ENCODE assay signal across 15 cellular contexts in genomic region chr4:107654694-107655093, GRCh38.
DNase-seq lines count a peak whose midpoint lies in the region; ATAC-seq and TF ChIP-seq lines count a peak whose summit lies in the region.
"Had no signal": no experiment of that assay in that cellular context is flagged by ENCODE, and none has a peak within 500 bp of the region (broad histone marks: within the 10 kb centered on the region; RNA-seq: fewer than 3 reads in every experiment).

No MANE protein-coding gene starts in this region.

- H3K27ac ChIP-seq in lower lobe of right lung (no peak overlapping the region), transverse colon (no peak overlapping the region), upper lobe of right lung (no peak overlapping the region)
- H3K27ac ChIP-seq: A549, dorsolateral prefrontal cortex, Peyer's patch had no signal

- no peak for TF ChIP-seq POLR2A in transverse colon (IDR thresholded peaks at IDR 0.05)

- H3K9me3 ChIP-seq in lower lobe of right lung (no peaks in the 10 kb centered on the region), transverse colon (no peaks in the 10 kb centered on the region), upper lobe of right lung (no peaks in the 10 kb centered on the region)
- H3K9me3 ChIP-seq: A549, Peyer's patch had no signal

- peak; percentile 52 for TF ChIP-seq CTCF in choroid plexus epithelial cell (conservative IDR thresholded peaks at IDR 0.05; ENCODE audit: low read depth, low read length)
- TF ChIP-seq CTCF in retinal pigment epithelial cell (conservative IDR thresholded peaks at IDR 0.05; ENCODE audit: low read depth, low read length), result peak; percentile 6
- TF ChIP-seq CTCF in lower lobe of right lung (IDR thresholded peaks at IDR 0.05), result no peak
- no peak for TF ChIP-seq CTCF in transverse colon (IDR thresholded peaks at IDR 0.05)
- no peak for TF ChIP-seq CTCF in upper lobe of right lung (IDR thresholded peaks at IDR 0.05)

- H3K4me1 ChIP-seq in lower lobe of right lung (peaks cover 3% of the 10 kb centered on the region), transverse colon (no peaks in the 10 kb centered on the region), upper lobe of right lung (no peaks in the 10 kb centered on the region)
- H3K4me1 ChIP-seq: A549, Peyer's patch had no signal

- in situ Hi-C loops in transverse colon (cut with MboI; ENCODE audit: low pct_ligation_motif_present in 1 of 4, low pct_unique_long_range_greater_than_20kb in 1 of 4, low sequenced_read_pairs in 3 of 4), result loop anchor here in 1 of 4 donors (25.0 kb wide), 1 partner anchor 617 kb away; the partner anchor contains the start of gene DKK2

- DNase-seq in NCI-H510A treated with DMSO at 0.1 percent for 48 hours (lab: John Stamatoyannopoulos, UW) (peak; percentile 8), NCI-H510A (lab: John Stamatoyannopoulos, UW) (no peak), NCI-H345 treated with DMSO at 0.1 percent for 48 hours (lab: John Stamatoyannopoulos, UW; ENCODE audit: unreplicated experiment) (peak; percentile 73), choroid plexus epithelial cell (ENCODE audit: low read depth) (peak; percentile 43), retinal pigment epithelial cell (ENCODE audit: low read depth) (no peak), lower lobe of right lung (no peak), transverse colon (no peak), upper lobe of right lung (no peak)
- DNase-seq: activated CD4-positive, CD25-positive, alpha-beta regulatory T cell treated with anti-CD3 and anti-CD28 coated beads, Interleukin-2, amount 50 U/mL, for 72 hours; dorsolateral prefrontal cortex; mammary epithelial cell; Peyer's patch; small intestine; stimulated activated naive CD8-positive, alpha-beta T cell treated with anti-CD3 and anti-CD28 coated beads, Interleukin-15, amount 100 ng/mL, for 72 hours had no signal

- TF ChIP-seq EP300 in transverse colon (IDR thresholded peaks at IDR 0.05; ENCODE audit: low read depth), result no peak

- no peaks in the 10 kb centered on the region for H3K27me3 ChIP-seq in lower lobe of right lung (ENCODE audit: low read depth)
- no peaks in the 10 kb centered on the region for H3K27me3 ChIP-seq in transverse colon
- no peaks in the 10 kb centered on the region for H3K27me3 ChIP-seq in upper lobe of right lung
- H3K27me3 ChIP-seq: dorsolateral prefrontal cortex, Peyer's patch had no signal

- H3K36me3 ChIP-seq in lower lobe of right lung (peaks cover 16% of the 10 kb centered on the region), transverse colon (peaks cover 0 to 8% (median 0%) of the 10 kb centered on the region in 4 donors), upper lobe of right lung (peaks cover 28% of the 10 kb centered on the region)

- ATAC-seq in lower lobe of right lung (no peak), upper lobe of right lung (no peak)
- ATAC-seq: stimulated activated naive CD8-positive, alpha-beta T cell treated with anti-CD3 and anti-CD28 coated beads, Interleukin-15, amount 100 ng/mL, for 72 hours had no signal

- intact Hi-C loops in lower lobe of right lung (cut with DNase I) (no loop called here), transverse colon (cut with DNase I; ENCODE audit: low total_unique reads) (no loop called here), upper lobe of right lung (cut with DNase I) (no loop called here)

- WGBS in transverse colon (ENCODE audit: low coverage in 1 of 2), 2 donors, result 90 to 92% methylated on average over 2 to 10 of the region's 10 CpGs

- H3K4me3 ChIP-seq in choroid plexus epithelial cell (ENCODE audit: low read depth, low read length) (no peak overlapping the region), retinal pigment epithelial cell (ENCODE audit: low read length) (no peak overlapping the region), lower lobe of right lung (no peak overlapping the region), transverse colon (no peak overlapping the region), upper lobe of right lung (no peak overlapping the region)
- H3K4me3 ChIP-seq: A549, dorsolateral prefrontal cortex, Peyer's patch had no signal

Comparison
In these comparisons a context has a peak if more than half of its experiments do, and no peak if none do; other contexts are left out.
1. DNase-seq: peak in NCI-H510A treated with DMSO at 0.1 percent for 48 hours (single experiment), NCI-H345 treated with DMSO at 0.1 percent for 48 hours (single experiment) and choroid plexus epithelial cell (single experiment); none in NCI-H510A (single experiment), retinal pigment epithelial cell (single experiment), lower lobe of right lung (single experiment), transverse colon (single experiment) and upper lobe of right lung (single experiment).
2. CTCF ChIP-seq: peak in choroid plexus epithelial cell (single experiment) and retinal pigment epithelial cell (single experiment); none in lower lobe of right lung (single experiment), transverse colon (0 of 5) and upper lobe of right lung (single experiment).